6 cellular contexts compared by ENCODE assay signal in the genomic region with DNA sequence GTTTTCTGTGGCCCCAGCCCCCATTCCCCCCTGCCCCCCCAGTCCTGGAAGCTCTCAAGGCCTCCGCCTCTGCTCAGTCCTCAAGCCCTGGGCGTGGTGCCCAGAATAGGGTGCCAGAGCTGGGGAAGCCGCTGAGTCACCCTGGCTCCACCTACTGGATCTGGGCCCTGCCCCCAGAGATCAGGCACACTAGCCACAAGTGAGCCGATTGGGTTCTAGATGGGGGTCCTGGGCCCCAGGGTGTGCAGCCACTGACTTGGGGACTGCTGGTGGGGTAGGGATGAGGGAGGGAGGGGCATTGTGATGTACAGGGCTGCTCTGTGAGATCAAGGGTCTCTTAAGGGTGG. TPM values are rescaled to one million over a fixed set of nuclear protein-coding genes. Genes with fewer than 3 reads are reported as not detected.
A peak's percentile ranks its signal among the peaks of the same experiment; 100 is the strongest.
DNase-seq lines count a peak whose midpoint lies in the region; ATAC-seq, FAIRE-seq and TF ChIP-seq lines count a peak whose summit lies in the region.

No MANE protein-coding gene starts in this region.

- CTCF ChIA-PET in K562 (lab: Yijun Ruan, JAX; ENCODE audit: low intra/inter-chr PET ratio): no interaction called here

- POLR2A ChIA-PET in K562 (lab: Yijun Ruan, JAX): interaction anchor here (0.9 to 3.6 kb wide), 3 partner anchors 11 to 17 kb away, joined by 4 to 15 read pairs (median 5); no protein-coding TSS in a partner anchor

- ATAC-seq in K562: peak; percentile 15
- peak; percentile 89 for ATAC-seq in mucosa of descending colon
- no peak for ATAC-seq in GM19395 (IDR thresholded peaks at IDR 0.05; ENCODE audit: unreplicated experiment)

- BruUV-seq in K562 (replicated peaks; lab: Mats Ljungman, UMichigan): no TSS peak

- H3K27me3 ChIP-seq in K562 (ENCODE audit: control insufficient read depth in 2 of 2, insufficient read depth in 2 of 2, low read length in 2 of 2): no peaks in the 10 kb centered on the region

- peak overlapping the region; percentile 74 for H3K27ac ChIP-seq in C4-2B
- H3K27ac ChIP-seq in K562 (ENCODE audit: extremely low read depth, low read depth, low read length): no peak overlapping the region

- peaks cover 55% of the 10 kb centered on the region for H4K20me1 ChIP-seq in K562 (replicated peaks; ENCODE audit: control insufficient read depth, insufficient read depth, low read length)

- 78% methylated on average over 4 of the region's 4 CpGs for WGBS in K562 (ENCODE audit: insufficient coverage, low coverage, missing lambda C conversion rate)

- peak overlapping the region in 1 of 2 experiments; percentile 28; a peak in 1 of 4 replicates for H3K9ac ChIP-seq in K562 (ENCODE audit: insufficient read depth in 1 of 2, low read depth in 2 of 2, low read length in 2 of 2)

- TF ChIP-seq POLR2A in K562 (conservative IDR thresholded peaks at IDR 0.05): no peak

- in situ Hi-C loops in K562 (cut with MboI): no loop called here

- FAIRE-seq in K562 (lab: Jason Lieb, UNC): no peak

- DNase-seq in NCI-H2196 (lab: John Stamatoyannopoulos, UW; ENCODE audit: unreplicated experiment) (peak; percentile 100), K562 (ENCODE audit: extremely low read depth in 1 of 4, low spot score in 3 of 4) (peak in 3 of 4 experiments; percentile 39 to 49 (median 49)), mucosa of descending colon (peak; percentile 93 to 95 (median 95))
- no peak for DNase-seq in central memory CD4-positive, alpha-beta T cell

- peaks cover 79% of the 10 kb centered on the region for H3K79me2 ChIP-seq in K562 (ENCODE audit: control insufficient read depth, insufficient read depth, low read length)

- H3K36me3 ChIP-seq in K562 (ENCODE audit: control insufficient read depth, insufficient read depth, low read length) (peaks cover 98% of the 10 kb centered on the region), mucosa of descending colon (ENCODE audit: low read depth) (peaks cover 41% of the 10 kb centered on the region)

- no peak for TF ChIP-seq EP300 in K562 (IDR thresholded peaks at IDR 0.05; ENCODE audit: low read length)

- H2AFZ ChIP-seq in K562 (ENCODE audit: low read depth, low read length): no peak overlapping the region

- intact Hi-C loops in K562 (cut with micrococcal nuclease) (no loop called here), mucosa of descending colon (cut with DNase I, micrococcal nuclease) (no loop called here)

- H3K9me3 ChIP-seq in K562 (replicated peaks; ENCODE audit: control insufficient read depth, insufficient read depth, low read depth, low read length) (no peaks in the 10 kb centered on the region), mucosa of descending colon (no peaks in the 10 kb centered on the region)

- H3K9me1 ChIP-seq in K562 (ENCODE audit: control insufficient read depth, insufficient read depth, low read length): peaks cover 13% of the 10 kb centered on the region

- H3K4me1 ChIP-seq in K562 (replicated peaks in 1 of 2; ENCODE audit: control insufficient read depth in 2 of 2, insufficient read depth in 2 of 2, low read length in 2 of 2): peaks cover 13 to 35% of the 10 kb centered on the region in 2 experiments; a peak in 4 of 5 replicates
- peaks cover 46% of the 10 kb centered on the region for H3K4me1 ChIP-seq in mucosa of descending colon (ENCODE audit: low read depth)

- no peak overlapping the region for H3K4me2 ChIP-seq in K562 (ENCODE audit: insufficient read depth, low read length)

- no peak for TF ChIP-seq CTCF in C4-2B (conservative IDR thresholded peaks at IDR 0.05)
- TF ChIP-seq CTCF in K562 (IDR thresholded peaks at IDR 0.05 in 2 of 3, conservative IDR thresholded peaks at IDR 0.05 in 1 of 3; ENCODE audit: insufficient read depth in 2 of 3, low read depth in 1 of 3, low read length in 3 of 3): no peak
- TF ChIP-seq CTCF in mucosa of descending colon (IDR thresholded peaks at IDR 0.05): no peak

- no peak overlapping the region for H3K4me3 ChIP-seq in K562
- H3K4me3 ChIP-seq in mucosa of descending colon: no peak overlapping the region

- no peak for TF ChIP-seq RAD21 in K562 (CRISPR knock-in tag; conservative IDR thresholded peaks at IDR 0.05 in 1 of 2, IDR thresholded peaks at IDR 0.05 in 1 of 2)

RNA-seq across cellular contexts. Expression of gene EIF4G1, which starts 5.7 kb away (rescaled TPM):
- total RNA-seq in K562 (2011; cell fraction: chromatin; rRNA removed; ENCODE audit: low replicate concordance): 281 and 575 TPM in 2 replicates
- total RNA-seq in K562 (2011; cell fraction: nucleolus; rRNA removed): 207 and 253 TPM in 2 replicates
- 202 and 220 TPM in 2 replicates for total RNA-seq in K562 (2011; cell fraction: nucleoplasm; rRNA removed)
- total RNA-seq in K562 (2014; rRNA removed): 299 and 324 TPM in 2 replicates
- total RNA-seq in K562 (2014; rRNA removed; fragmentation: Illumina TruSeq; extraction: Trizol): 117 and 129 TPM in 2 replicates
- 141 and 154 TPM in 2 replicates for total RNA-seq in K562 (2015; rRNA removed; fragmentation: Illumina TruSeq; extraction: Trizol)
- 493 and 505 TPM in 2 replicates for total RNA-seq in K562 (2021)
- 155 and 197 TPM in 2 replicates for polyA plus RNA-seq in K562 (2011; rRNA removed)
- 158 and 307 TPM in 2 replicates for polyA plus RNA-seq in K562 (2011; cell fraction: cytosol; rRNA removed)
- polyA plus RNA-seq in K562 (2011; cell fraction: nucleus; rRNA removed): 252 and 363 TPM in 2 replicates
- 182 and 302 TPM in 2 replicates for polyA plus RNA-seq in K562 (2012)
- 343 and 378 TPM in 2 replicates for polyA plus RNA-seq in K562 (2014; fragmentation: Illumina TruSeq; extraction: Trizol)
- 1 to 10 TPM; 4.6 to 6.5 TPM for polyA plus RNA-seq in K562 (2014; fragmentation: Nextera tagmentation; extraction: Ambion mirVana)
- 216 and 241 TPM in 2 replicates for polyA plus RNA-seq in K562 (2014; rRNA removed)
- 200 and 276 TPM in 2 replicates for polyA minus RNA-seq in K562 (2011; rRNA and poly(A)+ RNA removed)
- 226 and 260 TPM in 2 replicates for polyA minus RNA-seq in K562 (2011; cell fraction: cytosol; rRNA and poly(A)+ RNA removed)
- 82.8 and 104 TPM in 2 replicates for polyA minus RNA-seq in K562 (2011; cell fraction: nucleus; rRNA and poly(A)+ RNA removed)
- total RNA-seq in mucosa of descending colon: 100 to 1,000 TPM; 256 to 305 (median 267) TPM

RNA-seq across cellular contexts. Expression of gene FAM131A, which starts 17.3 kb away (rescaled TPM):
- 29.4 and 66.9 TPM in 2 replicates for total RNA-seq in K562 (2011; cell fraction: chromatin; rRNA removed; ENCODE audit: low replicate concordance)
- total RNA-seq in K562 (2011; cell fraction: nucleolus; rRNA removed): 33.2 and 33.8 TPM in 2 replicates
- 38.1 and 45.6 TPM in 2 replicates for total RNA-seq in K562 (2011; cell fraction: nucleoplasm; rRNA removed)
- 11.1 and 12.9 TPM in 2 replicates for total RNA-seq in K562 (2014; rRNA removed)
- total RNA-seq in K562 (2014; rRNA removed; fragmentation: Illumina TruSeq; extraction: Trizol): 2.8 and 3.6 TPM in 2 replicates
- total RNA-seq in K562 (2015; rRNA removed; fragmentation: Illumina TruSeq; extraction: Trizol): 4.3 and 5.3 TPM in 2 replicates
- 8.9 and 9.1 TPM in 2 replicates for total RNA-seq in K562 (2021)
- polyA plus RNA-seq in K562 (2011; rRNA removed): 11.0 and 11.7 TPM in 2 replicates
- 16.4 and 28.8 TPM in 2 replicates for polyA plus RNA-seq in K562 (2011; cell fraction: cytosol; rRNA removed)
- polyA plus RNA-seq in K562 (2011; cell fraction: nucleus; rRNA removed): 22.8 and 31.3 TPM in 2 replicates
- polyA plus RNA-seq in K562 (2012): 7.3 and 11.6 TPM in 2 replicates
- 3.8 and 5.1 TPM in 2 replicates for polyA plus RNA-seq in K562 (2014; fragmentation: Illumina TruSeq; extraction: Trizol)
- polyA plus RNA-seq in K562 (2014; fragmentation: Nextera tagmentation; extraction: Ambion mirVana): 1 to 10 TPM in 1 of 2 experiments, under 1 TPM in 1; 0.48 to 1.4 TPM
- polyA plus RNA-seq in K562 (2014; rRNA removed): 9.4 and 9.8 TPM in 2 replicates
- polyA minus RNA-seq in K562 (2011; rRNA and poly(A)+ RNA removed): 5.0 and 9.2 TPM in 2 replicates
- 5.5 and 12.1 TPM in 2 replicates for polyA minus RNA-seq in K562 (2011; cell fraction: cytosol; rRNA and poly(A)+ RNA removed)
- 5.3 and 8.0 TPM in 2 replicates for polyA minus RNA-seq in K562 (2011; cell fraction: nucleus; rRNA and poly(A)+ RNA removed)
- 10 to 100 TPM; 14.1 to 29.8 (median 16.4) TPM for total RNA-seq in mucosa of descending colon

RNA-seq across cellular contexts. Expression of gene PSMD2, which starts 21.0 kb away (rescaled TPM):
- 569 and 758 TPM in 2 replicates for total RNA-seq in K562 (2011; cell fraction: chromatin; rRNA removed; ENCODE audit: low replicate concordance)
- 352 and 373 TPM in 2 replicates for total RNA-seq in K562 (2011; cell fraction: nucleolus; rRNA removed)
- 287 and 361 TPM in 2 replicates for total RNA-seq in K562 (2011; cell fraction: nucleoplasm; rRNA removed)
- total RNA-seq in K562 (2014; rRNA removed) (484 and 524 TPM in 2 replicates), K562 (2014; rRNA removed; fragmentation: Illumina TruSeq; extraction: Trizol) (257 and 258 TPM in 2 replicates), K562 (2015; rRNA removed; fragmentation: Illumina TruSeq; extraction: Trizol) (297 and 320 TPM in 2 replicates), K562 (2021) (325 and 373 TPM in 2 replicates), mucosa of descending colon (100 to 1,000 TPM; 160 to 223 (median 176) TPM)
- polyA plus RNA-seq in K562 (2011; rRNA removed) (283 and 295 TPM in 2 replicates), K562 (2014; fragmentation: Illumina TruSeq; extraction: Trizol) (313 and 341 TPM in 2 replicates), K562 (2014; fragmentation: Nextera tagmentation; extraction: Ambion mirVana) (100 to 1,000 TPM; 152 to 173 TPM), K562 (2014; rRNA removed) (221 and 276 TPM in 2 replicates)
- polyA plus RNA-seq in K562 (2011; cell fraction: cytosol; rRNA removed): 315 and 469 TPM in 2 replicates
- polyA plus RNA-seq in K562 (2011; cell fraction: nucleus; rRNA removed): 330 and 385 TPM in 2 replicates
- polyA plus RNA-seq in K562 (2012): 320 and 409 TPM in 2 replicates
- 414 and 507 TPM in 2 replicates for polyA minus RNA-seq in K562 (2011; rRNA and poly(A)+ RNA removed)
- 275 and 325 TPM in 2 replicates for polyA minus RNA-seq in K562 (2011; cell fraction: cytosol; rRNA and poly(A)+ RNA removed)
- polyA minus RNA-seq in K562 (2011; cell fraction: nucleus; rRNA and poly(A)+ RNA removed): 117 and 180 TPM in 2 replicates

RNA-seq across cellular contexts. Expression of gene CLCN2, which starts 41.3 kb away (rescaled TPM):
- total RNA-seq in K562 (2011; cell fraction: chromatin; rRNA removed; ENCODE audit: low replicate concordance): 48.8 and 135 TPM in 2 replicates
- total RNA-seq in K562 (2011; cell fraction: nucleolus; rRNA removed): 68.7 and 80.4 TPM in 2 replicates
- total RNA-seq in K562 (2011; cell fraction: nucleoplasm; rRNA removed): 60.3 and 66.2 TPM in 2 replicates
- 8.9 and 12.9 TPM in 2 replicates for total RNA-seq in K562 (2014; rRNA removed)
- total RNA-seq in K562 (2014; rRNA removed; fragmentation: Illumina TruSeq; extraction: Trizol): 4.1 and 5.2 TPM in 2 replicates
- total RNA-seq in K562 (2015; rRNA removed; fragmentation: Illumina TruSeq; extraction: Trizol): 6.9 TPM in 2 replicates
- total RNA-seq in K562 (2021): 13.5 and 14.0 TPM in 2 replicates
- polyA plus RNA-seq in K562 (2011; rRNA removed): 5.7 and 10.9 TPM in 2 replicates
- polyA plus RNA-seq in K562 (2011; cell fraction: cytosol; rRNA removed): 5.9 and 9.1 TPM in 2 replicates
- 58.7 and 74.2 TPM in 2 replicates for polyA plus RNA-seq in K562 (2011; cell fraction: nucleus; rRNA removed)
- polyA plus RNA-seq in K562 (2012): 9.7 and 11.6 TPM in 2 replicates
- polyA plus RNA-seq in K562 (2014; fragmentation: Illumina TruSeq; extraction: Trizol): 9.4 and 10.2 TPM in 2 replicates
- polyA plus RNA-seq in K562 (2014; fragmentation: Nextera tagmentation; extraction: Ambion mirVana): under 1 TPM; 0.10 to 0.39 TPM
- 12.8 and 14.4 TPM in 2 replicates for polyA plus RNA-seq in K562 (2014; rRNA removed)
- polyA minus RNA-seq in K562 (2011; rRNA and poly(A)+ RNA removed): 7.4 and 9.0 TPM in 2 replicates
- 6.6 and 7.6 TPM in 2 replicates for polyA minus RNA-seq in K562 (2011; cell fraction: cytosol; rRNA and poly(A)+ RNA removed)
- polyA minus RNA-seq in K562 (2011; cell fraction: nucleus; rRNA and poly(A)+ RNA removed): 30.6 and 37.0 TPM in 2 replicates
- 100 to 1,000 TPM in 1 of 3 donors, 10 to 100 TPM in 2; 31.1 to 105 (median 72.0) TPM for total RNA-seq in mucosa of descending colon

RNA-seq across cellular contexts. Expression of gene POLR2H, which starts 41.4 kb away (rescaled TPM):
- 300 and 317 TPM in 2 replicates for total RNA-seq in K562 (2011; cell fraction: chromatin; rRNA removed; ENCODE audit: low replicate concordance)
- total RNA-seq in K562 (2011; cell fraction: nucleolus; rRNA removed): 170 and 180 TPM in 2 replicates
- 229 and 244 TPM in 2 replicates for total RNA-seq in K562 (2011; cell fraction: nucleoplasm; rRNA removed)
- 128 and 149 TPM in 2 replicates for total RNA-seq in K562 (2014; rRNA removed)
- total RNA-seq in K562 (2014; rRNA removed; fragmentation: Illumina TruSeq; extraction: Trizol): 160 and 175 TPM in 2 replicates
- total RNA-seq in K562 (2015; rRNA removed; fragmentation: Illumina TruSeq; extraction: Trizol): 145 and 147 TPM in 2 replicates
- 134 and 135 TPM in 2 replicates for total RNA-seq in K562 (2021)
- polyA plus RNA-seq in K562 (2011; rRNA removed): 289 and 319 TPM in 2 replicates
- 191 and 459 TPM in 2 replicates for polyA plus RNA-seq in K562 (2011; cell fraction: cytosol; rRNA removed)
- polyA plus RNA-seq in K562 (2011; cell fraction: nucleus; rRNA removed): 324 and 334 TPM in 2 replicates
- polyA plus RNA-seq in K562 (2012): 100 and 156 TPM in 2 replicates
- polyA plus RNA-seq in K562 (2014; fragmentation: Illumina TruSeq; extraction: Trizol): 220 and 222 TPM in 2 replicates
- 100 to 1,000 TPM; 502 to 512 TPM for polyA plus RNA-seq in K562 (2014; fragmentation: Nextera tagmentation; extraction: Ambion mirVana)
- 245 and 256 TPM in 2 replicates for polyA plus RNA-seq in K562 (2014; rRNA removed)
- polyA minus RNA-seq in K562 (2011; rRNA and poly(A)+ RNA removed): 167 and 184 TPM in 2 replicates
- polyA minus RNA-seq in K562 (2011; cell fraction: cytosol; rRNA and poly(A)+ RNA removed): 56.9 and 60.7 TPM in 2 replicates
- 51.2 and 86.4 TPM in 2 replicates for polyA minus RNA-seq in K562 (2011; cell fraction: nucleus; rRNA and poly(A)+ RNA removed)
- 100 to 1,000 TPM in 1 of 3 donors, 10 to 100 TPM in 2; 87.8 to 126 (median 90.1) TPM for total RNA-seq in mucosa of descending colon
